ENCODE assay signal across 12 cellular contexts in the genomic region with DNA sequence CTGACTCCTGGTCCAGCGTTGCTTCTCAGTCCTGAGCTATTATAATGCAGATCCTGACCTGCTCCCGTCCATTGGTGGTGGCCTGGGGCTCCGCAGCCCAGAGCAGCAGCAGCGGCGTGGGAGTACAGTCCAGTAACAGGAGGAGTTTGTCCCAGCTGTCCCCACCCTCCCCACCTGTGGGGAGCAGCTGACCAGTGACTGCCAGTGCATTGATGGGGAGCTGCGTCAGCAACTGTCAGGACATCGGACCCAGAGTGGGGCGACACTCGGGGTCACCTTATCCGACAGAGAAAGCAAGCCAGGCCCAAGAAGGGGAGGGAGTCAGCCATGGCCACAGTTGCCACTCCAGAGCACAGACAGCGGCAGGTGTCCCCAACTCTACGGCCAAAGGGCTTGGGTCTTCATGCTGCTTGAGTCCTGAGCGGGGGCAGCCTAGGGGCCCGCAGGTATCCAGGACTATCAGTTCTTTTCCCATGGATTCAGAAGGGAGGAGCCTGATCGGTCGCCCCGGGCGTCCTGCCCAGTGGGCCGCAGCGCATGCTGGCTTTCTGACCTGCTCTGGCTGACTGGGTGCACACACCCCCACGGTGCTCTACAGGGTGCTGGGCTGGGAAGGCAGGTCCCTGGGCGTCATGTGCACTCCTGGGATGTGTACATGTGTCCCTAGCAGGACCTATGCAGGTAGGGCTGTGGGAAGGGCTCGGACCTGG. TPM values are rescaled to one million over a fixed set of nuclear protein-coding genes. Genes with fewer than 3 reads are reported as not detected.
DNase-seq lines count a peak whose midpoint lies in the region; ATAC-seq and TF ChIP-seq lines count a peak whose summit lies in the region.
"Had no signal": no experiment of that assay in that cellular context is flagged by ENCODE, and none has a peak within 500 bp of the region (broad histone marks: within the 10 kb centered on the region; RNA-seq: fewer than 3 reads in every experiment).

No MANE protein-coding gene starts in this region.

- no peak for ATAC-seq in esophagus mucosa

- H3K27ac ChIP-seq in iPS-20b (ENCODE audit: low read length), result no peak overlapping the region
- peak overlapping the region; percentile 61 to 82 (median 69) for H3K27ac ChIP-seq in stomach

- no peak for DNase-seq in activated CD4-positive, alpha-beta T cell treated with anti-CD3 and anti-CD28 coated beads, Interleukin-2, amount 10 ng/mL, durations not matched to agents 7 days and 5 days
- DNase-seq in activated CD4-positive, alpha-beta T cell treated with anti-CD3 and anti-CD28 coated beads for 1 hour, result no peak
- DNase-seq in activated CD4-positive, alpha-beta memory T cell treated with anti-CD3 and anti-CD28 coated beads, Interleukin-2, amount 10 ng/mL, durations not matched to agents 7 days and 5 days, result no peak
- peak; percentile 80 for DNase-seq in stomach
- DNase-seq in OCI-M1 (lab: John Stamatoyannopoulos, UW), result no peak
- no peak for DNase-seq in medulla oblongata (ENCODE audit: extremely low spot score)
- DNase-seq: MM.1S had no signal

- CTCF ChIA-PET in activated CD4-positive, alpha-beta T cell treated with anti-CD3 and anti-CD28 coated beads, Interleukin-2, amount 10 ng/mL, durations not matched to agents 7 days and 5 days (lab: Charles Lee), result interaction anchor here (0.8 to 3.5 kb wide), 7 partner anchors 14 to 53 kb away, joined by 3 to 11 read pairs (median 3); no protein-coding TSS in a partner anchor
- CTCF ChIA-PET in activated CD4-positive, alpha-beta memory T cell treated with anti-CD3 and anti-CD28 coated beads, Interleukin-2, amount 10 ng/mL, durations not matched to agents 7 days and 5 days (lab: Charles Lee), result interaction anchor here (1.3 to 1.7 kb wide), 3 partner anchors 24 to 64 kb away, joined by 5 to 8 read pairs (median 7); no protein-coding TSS in a partner anchor

- TF ChIP-seq EP300 in stomach (IDR thresholded peaks at IDR 0.05), result no peak

- H3K4me1 ChIP-seq in iPS-20b (ENCODE audit: insufficient read depth, low read length) (peaks cover 28% of the 10 kb centered on the region), stomach (peaks cover 70 to 98% (median 90%) of the 10 kb centered on the region in 4 donors)

- intact Hi-C loops in stomach (cut with DNase I; ENCODE audit: low total_unique reads), result no loop called here

- no peaks in the 10 kb centered on the region for H3K36me3 ChIP-seq in iPS-20b (ENCODE audit: insufficient read depth, low read depth, low read length)
- peaks cover 3 to 30% (median 27%) of the 10 kb centered on the region in 4 donors for H3K36me3 ChIP-seq in stomach

- H3K4me3 Mint-ChIP-seq in activated CD4-positive, alpha-beta T cell treated with anti-CD3 and anti-CD28 coated beads, Interleukin-2, amount 10 ng/mL, durations not matched to agents 7 days and 5 days, result peak overlapping the region; percentile 76
- H3K4me3 Mint-ChIP-seq in activated CD4-positive, alpha-beta memory T cell treated with anti-CD3 and anti-CD28 coated beads, Interleukin-2, amount 10 ng/mL, durations not matched to agents 7 days and 5 days, result no peak overlapping the region
- H3K4me3 Mint-ChIP-seq: dendritic cell treated with granulocyte-macrophage colony-stimulating factor and Interleukin-4, amounts not matched to agents 40 ng/mL and 50 ng/mL, for 4 days had no signal

- H3K27ac Mint-ChIP-seq in activated CD4-positive, alpha-beta T cell treated with anti-CD3 and anti-CD28 coated beads, Interleukin-2, amount 10 ng/mL, durations not matched to agents 7 days and 5 days, result peak overlapping the region; percentile 97
- peak overlapping the region; percentile 21 for H3K27ac Mint-ChIP-seq in activated CD4-positive, alpha-beta memory T cell treated with anti-CD3 and anti-CD28 coated beads, Interleukin-2, amount 10 ng/mL, durations not matched to agents 7 days and 5 days
- H3K27ac Mint-ChIP-seq: dendritic cell treated with granulocyte-macrophage colony-stimulating factor and Interleukin-4, amounts not matched to agents 40 ng/mL and 50 ng/mL, for 4 days had no signal

- peaks cover 26% of the 10 kb centered on the region for H3K36me3 Mint-ChIP-seq in activated CD4-positive, alpha-beta T cell treated with anti-CD3 and anti-CD28 coated beads, Interleukin-2, amount 10 ng/mL, durations not matched to agents 7 days and 5 days (ENCODE audit: low read depth)
- peaks cover 25% of the 10 kb centered on the region for H3K36me3 Mint-ChIP-seq in activated CD4-positive, alpha-beta memory T cell treated with anti-CD3 and anti-CD28 coated beads, Interleukin-2, amount 10 ng/mL, durations not matched to agents 7 days and 5 days (ENCODE audit: low read depth)

- H3K4me3 ChIP-seq in iPS-20b (ENCODE audit: low read length) (no peak overlapping the region), stomach (no peak overlapping the region)
- H3K4me3 ChIP-seq: mucosa of descending colon had no signal

- H3K27me3 ChIP-seq in iPS-20b (ENCODE audit: insufficient read depth, low read length) (no peaks in the 10 kb centered on the region), stomach (no peaks in the 10 kb centered on the region)

- H3K27me3 Mint-ChIP-seq in activated CD4-positive, alpha-beta T cell treated with anti-CD3 and anti-CD28 coated beads, Interleukin-2, amount 10 ng/mL, durations not matched to agents 7 days and 5 days, result no peaks in the 10 kb centered on the region
- no peaks in the 10 kb centered on the region for H3K27me3 Mint-ChIP-seq in activated CD4-positive, alpha-beta memory T cell treated with anti-CD3 and anti-CD28 coated beads, Interleukin-2, amount 10 ng/mL, durations not matched to agents 7 days and 5 days

- H3K9ac ChIP-seq in iPS-20b (ENCODE audit: low read depth, low read length), result peak overlapping the region; percentile 28; the same call in 1 of the 2 replicates

- H3K9me3 Mint-ChIP-seq in activated CD4-positive, alpha-beta T cell treated with anti-CD3 and anti-CD28 coated beads, Interleukin-2, amount 10 ng/mL, durations not matched to agents 7 days and 5 days, result no peaks in the 10 kb centered on the region
- H3K9me3 Mint-ChIP-seq in activated CD4-positive, alpha-beta memory T cell treated with anti-CD3 and anti-CD28 coated beads, Interleukin-2, amount 10 ng/mL, durations not matched to agents 7 days and 5 days, result no peaks in the 10 kb centered on the region
- H3K9me3 Mint-ChIP-seq: dendritic cell treated with granulocyte-macrophage colony-stimulating factor and Interleukin-4, amounts not matched to agents 40 ng/mL and 50 ng/mL, for 4 days; T-helper 1 cell treated with Interleukin-12 subunit alpha and Interleukin-12 subunit beta and Interleukin-4 antibody, amounts not matched to agents 30 μg/mL and 1 μg/mL, for 36 hours had no signal

- peaks cover 79% of the 10 kb centered on the region for H3K4me1 Mint-ChIP-seq in activated CD4-positive, alpha-beta T cell treated with anti-CD3 and anti-CD28 coated beads, Interleukin-2, amount 10 ng/mL, durations not matched to agents 7 days and 5 days
- H3K4me1 Mint-ChIP-seq in activated CD4-positive, alpha-beta memory T cell treated with anti-CD3 and anti-CD28 coated beads, Interleukin-2, amount 10 ng/mL, durations not matched to agents 7 days and 5 days, result peaks cover 65% of the 10 kb centered on the region

- TF ChIP-seq CTCF in stomach (IDR thresholded peaks at IDR 0.05), result no peak

- no peak for TF ChIP-seq POLR2A in stomach (IDR thresholded peaks at IDR 0.05)

- H3K9me3 ChIP-seq in iPS-20b (ENCODE audit: insufficient read depth, low read depth, low read length) (no peaks in the 10 kb centered on the region), stomach (no peaks in the 10 kb centered on the region)
- H3K9me3 ChIP-seq: mucosa of descending colon had no signal

- POLR2A ChIA-PET in activated CD4-positive, alpha-beta T cell treated with anti-CD3 and anti-CD28 coated beads, Interleukin-2, amount 10 ng/mL, durations not matched to agents 7 days and 5 days (lab: Charles Lee), result no interaction called here
- POLR2A ChIA-PET in activated CD4-positive, alpha-beta memory T cell treated with anti-CD3 and anti-CD28 coated beads, Interleukin-2, amount 10 ng/mL, durations not matched to agents 7 days and 5 days (lab: Charles Lee), result interaction anchor here (1.3 to 4.7 kb wide), 4 partner anchors 9 to 51 kb away, joined by 5 to 54 read pairs (median 27); no protein-coding TSS in a partner anchor

- 25 to 67% (median 44%) methylated on average over 18 to 23 of the region's 23 CpGs for WGBS in stomach, 5 donors

RNA-seq across cellular contexts. Expression of gene DNMT3A, which starts 29.7 kb away (rescaled TPM):
- total RNA-seq in activated CD4-positive, alpha-beta T cell treated with anti-CD3 and anti-CD28 coated beads, Interleukin-2, amount 10 ng/mL, durations not matched to agents 7 days and 5 days, result 10 to 100 TPM; 55.9 to 62.3 TPM
- total RNA-seq in activated CD4-positive, alpha-beta memory T cell treated with anti-CD3 and anti-CD28 coated beads, Interleukin-2, amount 10 ng/mL, durations not matched to agents 7 days and 5 days, result 10 to 100 TPM; 43.2 to 45.5 TPM
- total RNA-seq in stomach (10 to 100 TPM in 4 of 5 donors, 1 to 10 TPM in 1; 6.4 to 47.4 (median 21.9) TPM), esophagus mucosa (9.5 TPM)
- 10 to 100 TPM in 1 of 3 donors, 1 to 10 TPM in 2; 3.4 to 10.1 (median 5.1) TPM for polyA plus RNA-seq in stomach
